ENCODE assay signal across 11 cellular contexts in genomic region chr2:134262666-134263065, GRCh38. TPM values are rescaled to one million over a fixed set of nuclear protein-coding genes. Genes with fewer than 3 reads are reported as not detected.
DNase-seq lines count a peak whose midpoint lies in the region; ATAC-seq and TF ChIP-seq lines count a peak whose summit lies in the region.
"Had no signal": no experiment of that assay in that cellular context is flagged by ENCODE, and none has a peak within 500 bp of the region (broad histone marks: within the 10 kb centered on the region; RNA-seq: fewer than 3 reads in every experiment).

No MANE protein-coding gene starts in this region.

- no peaks in the 10 kb centered on the region for H3K9me3 Mint-ChIP-seq in activated CD8-positive, alpha-beta T cell treated with anti-CD3 and anti-CD28 coated beads, Interleukin-2, amount 10 ng/mL, durations not matched to agents 7 days and 5 days (ENCODE audit: insufficient read depth)
- H3K9me3 Mint-ChIP-seq in activated CD8-positive, alpha-beta T cell treated with anti-CD3 and anti-CD28 coated beads for 36 hours, result no peaks in the 10 kb centered on the region

- intact Hi-C loops in activated CD8-positive, alpha-beta T cell treated with anti-CD3 and anti-CD28 coated beads for 36 hours (cut with micrococcal nuclease), result no loop called here
- intact Hi-C loops in gastrocnemius medialis (cut with DNase I; ENCODE audit: low total_unique reads), result no loop called here

- peak overlapping the region in 3 of 4 donors; percentile 22 to 47 (median 38) for H3K27ac ChIP-seq in gastrocnemius medialis
- H3K27ac ChIP-seq: 22Rv1 had no signal

- no peak for TF ChIP-seq POLR2A in gastrocnemius medialis (IDR thresholded peaks at IDR 0.05)

- peak; percentile 18 for ATAC-seq in activated CD8-positive, alpha-beta T cell treated with anti-CD3 and anti-CD28 coated beads, Interleukin-2, amount 10 ng/mL, durations not matched to agents 7 days and 5 days
- ATAC-seq in activated CD8-positive, alpha-beta T cell treated with anti-CD3 and anti-CD28 coated beads for 36 hours, result no peak
- ATAC-seq in GM21825 (IDR thresholded peaks at IDR 0.05; ENCODE audit: unreplicated experiment) (peak; percentile 58), HG03558 (IDR thresholded peaks at IDR 0.05; ENCODE audit: extremely low read depth, unreplicated experiment) (peak; percentile 38), gastrocnemius medialis (no peak)

- POLR2A ChIA-PET in activated CD8-positive, alpha-beta T cell treated with anti-CD3 and anti-CD28 coated beads, Interleukin-2, amount 10 ng/mL, durations not matched to agents 7 days and 5 days (lab: Charles Lee), result interaction anchor here (0.8 to 1.0 kb wide), 2 partner anchors 9 to 10 kb away, joined by 3 read pairs; no protein-coding TSS in a partner anchor
- POLR2A ChIA-PET in activated CD8-positive, alpha-beta T cell treated with anti-CD3 and anti-CD28 coated beads for 36 hours (lab: Charles Lee), result interaction anchor here (1.4 to 1.6 kb wide), 2 partner anchors 9 to 10 kb away, joined by 3 to 4 read pairs; partner anchors contain the start of gene MGAT5
- POLR2A ChIA-PET in GM10248 (lab: Yijun Ruan, JAX), result no interaction called here

- H3K4me3 Mint-ChIP-seq in activated CD8-positive, alpha-beta T cell treated with anti-CD3 and anti-CD28 coated beads, Interleukin-2, amount 10 ng/mL, durations not matched to agents 7 days and 5 days, result peak overlapping the region; percentile 48
- H3K4me3 Mint-ChIP-seq in activated CD8-positive, alpha-beta T cell treated with anti-CD3 and anti-CD28 coated beads for 36 hours, result no peak overlapping the region

- no peaks in the 10 kb centered on the region for H3K36me3 ChIP-seq in gastrocnemius medialis
- H3K36me3 ChIP-seq: ascending aorta had no signal

- no peaks in the 10 kb centered on the region for H3K27me3 Mint-ChIP-seq in activated CD8-positive, alpha-beta T cell treated with anti-CD3 and anti-CD28 coated beads, Interleukin-2, amount 10 ng/mL, durations not matched to agents 7 days and 5 days (ENCODE audit: low read depth)
- no peaks in the 10 kb centered on the region for H3K27me3 Mint-ChIP-seq in activated CD8-positive, alpha-beta T cell treated with anti-CD3 and anti-CD28 coated beads for 36 hours

- H3K27me3 ChIP-seq in gastrocnemius medialis, result no peaks in the 10 kb centered on the region
- H3K27me3 ChIP-seq: ascending aorta had no signal

- peaks cover 16% of the 10 kb centered on the region for H3K36me3 Mint-ChIP-seq in activated CD8-positive, alpha-beta T cell treated with anti-CD3 and anti-CD28 coated beads, Interleukin-2, amount 10 ng/mL, durations not matched to agents 7 days and 5 days (ENCODE audit: low read depth)
- peaks cover 12% of the 10 kb centered on the region for H3K36me3 Mint-ChIP-seq in activated CD8-positive, alpha-beta T cell treated with anti-CD3 and anti-CD28 coated beads for 36 hours (ENCODE audit: low read depth)

- DNase-seq in activated CD8-positive, alpha-beta T cell treated with anti-CD3 and anti-CD28 coated beads, Interleukin-2, amount 10 ng/mL, durations not matched to agents 7 days and 5 days, result no peak
- no peak for DNase-seq in activated CD8-positive, alpha-beta T cell treated with anti-CD3 and anti-CD28 coated beads for 36 hours
- no peak for DNase-seq in gastrocnemius medialis
- DNase-seq in CD1c-positive myeloid dendritic cell (ENCODE audit: extremely low spot score), result no peak
- no peak for DNase-seq in GM10248 (ENCODE audit: extremely low spot score)
- no peak for DNase-seq in amygdala (lab: John Stamatoyannopoulos, UW)
- DNase-seq: NCI-H1436 had no signal

- no peaks in the 10 kb centered on the region for H3K9me3 ChIP-seq in gastrocnemius medialis
- H3K9me3 ChIP-seq: ascending aorta had no signal

- H3K4me3 ChIP-seq in gastrocnemius medialis, result no peak overlapping the region
- H3K4me3 ChIP-seq: ascending aorta had no signal

- in situ Hi-C loops in gastrocnemius medialis (cut with MboI; ENCODE audit: low sequenced_read_pairs in 4 of 4), result no loop called here

- no peak for TF ChIP-seq CTCF in activated CD8-positive, alpha-beta T cell treated with anti-CD3 and anti-CD28 coated beads for 36 hours (IDR thresholded peaks at IDR 0.05)
- TF ChIP-seq CTCF in gastrocnemius medialis (IDR thresholded peaks at IDR 0.05 in 4 of 5, conservative IDR thresholded peaks at IDR 0.05 in 1 of 5), result no peak
- TF ChIP-seq CTCF in GM10248 (IDR thresholded peaks at IDR 0.05; ENCODE audit: control extremely low read depth, extremely low read depth, low read depth, missing control alignments), result no peak

- peaks cover 18 to 26% of the 10 kb centered on the region in 2 donors for H3K4me1 ChIP-seq in gastrocnemius medialis

- peak overlapping the region; percentile 78 for H3K27ac Mint-ChIP-seq in activated CD8-positive, alpha-beta T cell treated with anti-CD3 and anti-CD28 coated beads, Interleukin-2, amount 10 ng/mL, durations not matched to agents 7 days and 5 days
- H3K27ac Mint-ChIP-seq in activated CD8-positive, alpha-beta T cell treated with anti-CD3 and anti-CD28 coated beads for 36 hours, result no peak overlapping the region

- H3K4me1 Mint-ChIP-seq in activated CD8-positive, alpha-beta T cell treated with anti-CD3 and anti-CD28 coated beads, Interleukin-2, amount 10 ng/mL, durations not matched to agents 7 days and 5 days (ENCODE audit: low read depth), result peaks cover 73% of the 10 kb centered on the region
- H3K4me1 Mint-ChIP-seq in activated CD8-positive, alpha-beta T cell treated with anti-CD3 and anti-CD28 coated beads for 36 hours (ENCODE audit: low read depth), result peaks cover 66% of the 10 kb centered on the region

- CTCF ChIA-PET in activated CD8-positive, alpha-beta T cell treated with anti-CD3 and anti-CD28 coated beads, Interleukin-2, amount 10 ng/mL, durations not matched to agents 7 days and 5 days (lab: Charles Lee), result interaction anchor here (1.0 to 4.6 kb wide), 5 partner anchors 17 to 145 kb away, joined by 3 to 27 read pairs (median 11); no protein-coding TSS in a partner anchor
- CTCF ChIA-PET in activated CD8-positive, alpha-beta T cell treated with anti-CD3 and anti-CD28 coated beads for 36 hours (lab: Charles Lee), result interaction anchor here (1.3 to 1.6 kb wide), 2 partner anchors 12 to 149 kb away, joined by 4 to 5 read pairs; no protein-coding TSS in a partner anchor
- CTCF ChIA-PET in GM10248 (lab: Yijun Ruan, JAX), result interaction anchor here (0.9 to 4.2 kb wide), 7 partner anchors 9 to 180 kb away, joined by 3 to 20 read pairs (median 5); no protein-coding TSS in a partner anchor

RNA-seq across cellular contexts. Expression of gene MGAT5, which starts 8.8 kb away (rescaled TPM):
- total RNA-seq in activated CD8-positive, alpha-beta T cell treated with anti-CD3 and anti-CD28 coated beads, Interleukin-2, amount 10 ng/mL, durations not matched to agents 7 days and 5 days, result 10 to 100 TPM; 48.5 to 54.3 TPM
- total RNA-seq in activated CD8-positive, alpha-beta T cell treated with anti-CD3 and anti-CD28 coated beads for 36 hours, result 10 to 100 TPM; 36.9 to 42.2 TPM
- total RNA-seq in gastrocnemius medialis, result 1 to 10 TPM; 3.0 to 4.9 (median 3.3) TPM

Comparison
In these comparisons a context has a peak if more than half of its experiments do, and no peak if none do; other contexts are left out.
1. ATAC-seq: peak in activated CD8-positive, alpha-beta T cell treated with anti-CD3 and anti-CD28 coated beads, Interleukin-2, amount 10 ng/mL, durations not matched to agents 7 days and 5 days (single experiment), GM21825 (single experiment) and HG03558 (single experiment); none in activated CD8-positive, alpha-beta T cell treated with anti-CD3 and anti-CD28 coated beads for 36 hours (single experiment) and gastrocnemius medialis (0 of 2).
2. RNA of gene MGAT5, which starts 8.8 kb away (total RNA-seq): 48.5 to 54.3 TPM in activated CD8-positive, alpha-beta T cell treated with anti-CD3 and anti-CD28 coated beads, Interleukin-2, amount 10 ng/mL, durations not matched to agents 7 days and 5 days and 36.9 to 42.2 TPM in activated CD8-positive, alpha-beta T cell treated with anti-CD3 and anti-CD28 coated beads for 36 hours; 3.0 to 4.9 TPM in gastrocnemius medialis; every median in the first group is over 4 times any median in the second.